In genomic region chr9:2565676-2566340, GRCh38 we compare ENCODE assay signal across 24 cellular contexts.
"Had no signal": no experiment of that assay in that cellular context is flagged by ENCODE, and none has a peak within 500 bp of the region (broad histone marks: within the 10 kb centered on the region; RNA-seq: fewer than 3 reads in every experiment).

No MANE protein-coding gene starts in this region.

- H3K4me3 Mint-ChIP-seq: effector memory CD8-positive, alpha-beta T cell; naive thymus-derived CD8-positive, alpha-beta T cell; nephron progenitor cell; type B pancreatic cell had no signal

- H3K4me3 ChIP-seq: esophagus squamous epithelium, hepatocyte, left lung, lower lobe of right lung, prostate gland, right lobe of liver, smooth muscle cell, stomach, thyroid gland had no signal

- H3K4me1 Mint-ChIP-seq: naive thymus-derived CD8-positive, alpha-beta T cell had no signal

- H3K27ac Mint-ChIP-seq: effector memory CD8-positive, alpha-beta T cell; naive thymus-derived CD8-positive, alpha-beta T cell; nephron progenitor cell; type B pancreatic cell had no signal

- H3K27me3 ChIP-seq: esophagus squamous epithelium, hepatocyte, left lung, right lobe of liver, stomach, thyroid gland had no signal

- H3K36me3 ChIP-seq: esophagus squamous epithelium, left lung, lower lobe of right lung, prostate gland, right lobe of liver, stomach, thyroid gland had no signal

- ATAC-seq: effector memory CD8-positive, alpha-beta T cell; left lung; lower lobe of right lung; naive thymus-derived CD8-positive, alpha-beta T cell; right lobe of liver had no signal

- H3K4me1 ChIP-seq: lower lobe of right lung, prostate gland had no signal

- DNase-seq: central memory CD4-positive, alpha-beta T cell; cortex of kidney; effector memory CD8-positive, alpha-beta T cell; erythroblast; esophagus squamous epithelium; foreskin melanocyte; kidney; left lung; lower lobe of right lung; naive thymus-derived CD8-positive, alpha-beta T cell; nephron progenitor cell; nucleus accumbens; right lobe of liver; stimulated activated CD4-positive, alpha-beta T cell treated with anti-CD3 and anti-CD28 coated beads, Interleukin-12 subunit alpha, Interleukin-12 subunit beta, amount 100 ng/mL, for 4 hours; stimulated activated CD4-positive, alpha-beta T cell treated with anti-CD3 and anti-CD28 coated beads, Interleukin-1b, Interleukin-23, amount 100 ng/mL, for 48 hours; stimulated activated CD4-positive, alpha-beta T cell treated with anti-CD3 and anti-CD28 coated beads, Interleukin-4, amount 100 ng/mL, for 1 hour; stimulated activated CD8-positive, alpha-beta memory T cell treated with anti-CD3 and anti-CD28 coated beads, Interleukin-4, amount 100 ng/mL, for 48 hours; stimulated activated naive CD4-positive, alpha-beta T cell treated with Interleukin-2 at 50 U/mL for 16 hours; stomach; thyroid gland had no signal

- H3K36me3 Mint-ChIP-seq: naive thymus-derived CD8-positive, alpha-beta T cell had no signal

- H3K27ac ChIP-seq: esophagus squamous epithelium, hepatocyte, left lung, lower lobe of right lung, prostate gland, right lobe of liver, stomach, thyroid gland had no signal

- H3K9me3 ChIP-seq: esophagus squamous epithelium, left lung, lower lobe of right lung, prostate gland, right lobe of liver, stomach, thyroid gland had no signal

- H3K27me3 Mint-ChIP-seq: effector memory CD8-positive, alpha-beta T cell; type B pancreatic cell had no signal

- H3K9me3 Mint-ChIP-seq: effector memory CD8-positive, alpha-beta T cell; type B pancreatic cell had no signal
